In genomic region chr1:164707868-164708331, GRCh38 we compare ENCODE assay signal across 8 cellular contexts.
DNase-seq lines count a peak whose midpoint lies in the region; ATAC-seq and TF ChIP-seq lines count a peak whose summit lies in the region.
"Had no signal": no experiment of that assay in that cellular context is flagged by ENCODE, and none has a peak within 500 bp of the region (broad histone marks: within the 10 kb centered on the region; RNA-seq: fewer than 3 reads in every experiment).

No MANE protein-coding gene starts in this region.

- H3K27me3 ChIP-seq in MG63 = no peaks in the 10 kb centered on the region
- no peaks in the 10 kb centered on the region for H3K27me3 ChIP-seq in lung (ENCODE audit: control insufficient read depth, insufficient read depth)
- H3K27me3 ChIP-seq in transverse colon = no peaks in the 10 kb centered on the region

- H3K27ac Mint-ChIP-seq in stimulated activated effector memory CD8-positive, alpha-beta T cell treated with anti-CD3 and anti-CD28 coated beads, Interleukin-12 subunit alpha, Interleukin-12 subunit beta, amount 100 ng/mL, for 72 hours = no peak overlapping the region

- H3K9me3 Mint-ChIP-seq in stimulated activated effector memory CD8-positive, alpha-beta T cell treated with anti-CD3 and anti-CD28 coated beads, Interleukin-12 subunit alpha, Interleukin-12 subunit beta, amount 100 ng/mL, for 72 hours = peaks cover 7% of the 10 kb centered on the region

- H3K27ac ChIP-seq in lung (ENCODE audit: low read depth in 1 of 2, low read length in 1 of 2) (peak overlapping the region; percentile 60 to 85), transverse colon (peak overlapping the region; percentile 74 to 86 (median 78))

- no peak for TF ChIP-seq CTCF in choroid plexus epithelial cell (conservative IDR thresholded peaks at IDR 0.05; ENCODE audit: low read depth, low read length)
- TF ChIP-seq CTCF in lung (IDR thresholded peaks at IDR 0.05; ENCODE audit: control extremely low read depth, extremely low read depth) = no peak
- TF ChIP-seq CTCF in transverse colon (IDR thresholded peaks at IDR 0.05) = no peak
- TF ChIP-seq CTCF in GM13976 (IDR thresholded peaks at IDR 0.05; ENCODE audit: borderline replicate concordance, control extremely low read depth, extremely low read depth, insufficient read depth, missing control alignments) = no peak

- DNase-seq in MG63 = peak; percentile 68
- peak; percentile 63 for DNase-seq in choroid plexus epithelial cell (ENCODE audit: low read depth)
- DNase-seq in lung (ENCODE audit: low spot score) = no peak
- DNase-seq in transverse colon = no peak
- no peak for DNase-seq in stimulated activated effector memory CD8-positive, alpha-beta T cell treated with anti-CD3 and anti-CD28 coated beads, Interleukin-12 subunit alpha, Interleukin-12 subunit beta, amount 100 ng/mL, for 72 hours (ENCODE audit: low spot score in 2 of 2)
- no peak for DNase-seq in GM13976 (ENCODE audit: low spot score)

- 87 to 92% methylated on average over 8 of the region's 8 CpGs for WGBS in lung, 2 donors
- WGBS in transverse colon (ENCODE audit: low coverage in 1 of 2), 2 donors = 67 to 80% methylated on average over 1 to 8 of the region's 8 CpGs

- no peaks in the 10 kb centered on the region for H3K36me3 Mint-ChIP-seq in stimulated activated effector memory CD8-positive, alpha-beta T cell treated with anti-CD3 and anti-CD28 coated beads, Interleukin-12 subunit alpha, Interleukin-12 subunit beta, amount 100 ng/mL, for 72 hours

- peaks cover 17 to 22% of the 10 kb centered on the region in 2 donors for H3K4me1 ChIP-seq in lung (ENCODE audit: control insufficient read depth in 2 of 2, insufficient read depth in 2 of 2, low read length in 2 of 2)
- H3K4me1 ChIP-seq in transverse colon = peaks cover 44 to 88% (median 56%) of the 10 kb centered on the region in 4 donors

- in situ Hi-C loops in transverse colon (cut with MboI; ENCODE audit: low pct_ligation_motif_present in 1 of 4, low pct_unique_long_range_greater_than_20kb in 1 of 4, low sequenced_read_pairs in 3 of 4) = no loop called here
- in situ Hi-C loops in GM13976 (cut with MboI; ENCODE audit: low sequenced_read_pairs, unreplicated experiment) = no loop called here

- ATAC-seq in lung (ENCODE audit: insufficient read depth, low FRiP score) = no peak
- no peak for ATAC-seq in HG02571 (IDR thresholded peaks at IDR 0.05; ENCODE audit: unreplicated experiment)
- ATAC-seq in stimulated activated effector memory CD8-positive, alpha-beta T cell treated with anti-CD3 and anti-CD28 coated beads, Interleukin-12 subunit alpha, Interleukin-12 subunit beta, amount 100 ng/mL, for 72 hours = no peak
- ATAC-seq: Panc1 had no signal

- TF ChIP-seq EP300 in transverse colon (IDR thresholded peaks at IDR 0.05; ENCODE audit: low read depth) = no peak

- H3K36me3 ChIP-seq in MG63 = no peaks in the 10 kb centered on the region
- H3K36me3 ChIP-seq in lung (ENCODE audit: control insufficient read depth in 2 of 2, insufficient read depth in 2 of 2, low read length in 2 of 2) = no peaks in the 10 kb centered on the region
- no peaks in the 10 kb centered on the region for H3K36me3 ChIP-seq in transverse colon

- H3K4me3 ChIP-seq in MG63 (no peak overlapping the region), choroid plexus epithelial cell (ENCODE audit: low read depth, low read length) (no peak overlapping the region), lung (no peak overlapping the region), transverse colon (no peak overlapping the region)

- no peaks in the 10 kb centered on the region for H3K4me1 Mint-ChIP-seq in stimulated activated effector memory CD8-positive, alpha-beta T cell treated with anti-CD3 and anti-CD28 coated beads, Interleukin-12 subunit alpha, Interleukin-12 subunit beta, amount 100 ng/mL, for 72 hours

- H3K9me3 ChIP-seq in MG63 = no peaks in the 10 kb centered on the region
- peaks cover 0 to 3% of the 10 kb centered on the region in 2 donors for H3K9me3 ChIP-seq in lung (ENCODE audit: control insufficient read depth in 2 of 2, insufficient read depth in 1 of 2, low read length in 1 of 2)
- H3K9me3 ChIP-seq in transverse colon = no peaks in the 10 kb centered on the region

- no peak for TF ChIP-seq POLR2A in transverse colon (IDR thresholded peaks at IDR 0.05)

- intact Hi-C loops in transverse colon (cut with DNase I; ENCODE audit: low total_unique reads) = loop anchor here (10.0 kb wide), 1 partner anchor 77 kb away; no protein-coding TSS in a partner anchor

- no peak overlapping the region for H3K4me3 Mint-ChIP-seq in stimulated activated effector memory CD8-positive, alpha-beta T cell treated with anti-CD3 and anti-CD28 coated beads, Interleukin-12 subunit alpha, Interleukin-12 subunit beta, amount 100 ng/mL, for 72 hours

Comparison
In these comparisons a context has a peak if more than half of its experiments do, and no peak if none do; other contexts are left out.
1. DNase-seq: peak in MG63 (single experiment) and choroid plexus epithelial cell (single experiment); none in lung (single experiment), transverse colon (single experiment), stimulated activated effector memory CD8-positive, alpha-beta T cell treated with anti-CD3 and anti-CD28 coated beads, Interleukin-12 subunit alpha, Interleukin-12 subunit beta, amount 100 ng/mL, for 72 hours (0 of 2) and GM13976 (single experiment).